8 cellular contexts compared by ENCODE assay signal in genomic region chr22:31291403-31291715, GRCh38. TPM values are rescaled to one million over a fixed set of nuclear protein-coding genes. Genes with fewer than 3 reads are reported as not detected.
DNase-seq lines count a peak whose midpoint lies in the region; ATAC-seq, FAIRE-seq and TF ChIP-seq lines count a peak whose summit lies in the region.

No MANE protein-coding gene starts in this region.

- no peaks in the 10 kb centered on the region for H3K27me3 ChIP-seq in GM06990 (replicated peaks; ENCODE audit: control insufficient read depth, insufficient read depth, low read length)
- no peaks in the 10 kb centered on the region for H3K27me3 ChIP-seq in pancreas

- ATAC-seq in SK-N-SH treated with all-trans-retinoic acid at 6 μM for 48 hours (peak; percentile 11), pancreas (peak; percentile 1 to 8 (median 4)), GM18519 (IDR thresholded peaks at IDR 0.05; ENCODE audit: low FRiP score, unreplicated experiment) (no peak), GM21825 (IDR thresholded peaks at IDR 0.05; ENCODE audit: unreplicated experiment) (no peak)

- TF ChIP-seq CTCF in GM06990 (IDR thresholded peaks at IDR 0.05; ENCODE audit: insufficient read depth, low read length, poor library complexity, severe bottlenecking) (no peak), fibroblast of mammary gland (conservative IDR thresholded peaks at IDR 0.05; ENCODE audit: control insufficient read depth, insufficient read depth, low read depth, low read length) (no peak), pancreas (IDR thresholded peaks at IDR 0.05) (no peak)

- H3K4me3 ChIP-seq in GM06990 (replicated peaks; ENCODE audit: low read depth, low read length) (peak overlapping the region; percentile 79), fibroblast of mammary gland (ENCODE audit: control insufficient read depth, low read depth, low read length) (peak overlapping the region; percentile 71), pancreas (peak overlapping the region; percentile 52 to 74 (median 62))

- WGBS in pancreas, 2 donors, result 2% methylated on average over 8 to 9 of the region's 11 CpGs

- no peaks in the 10 kb centered on the region; the same call in 1 of the 2 replicates for H3K36me3 ChIP-seq in GM06990 (ENCODE audit: control insufficient read depth, insufficient read depth, low read length)
- H3K36me3 ChIP-seq in pancreas, result peaks cover 0 to 9% (median 0%) of the 10 kb centered on the region in 3 donors

- intact Hi-C loops in pancreas (cut with DNase I), result no loop called here

- DNase-seq in GM06990 (ENCODE audit: extremely low read depth, insufficient read length), result no peak
- DNase-seq in fibroblast of mammary gland (ENCODE audit: low read depth), result no peak
- DNase-seq in pancreas, result no peak
- DNase-seq in AG08395 (ENCODE audit: low spot score), result no peak
- DNase-seq in NCI-H1092 treated with DMSO at 0.1 percent for 48 hours (lab: John Stamatoyannopoulos, UW), result no peak

- H3K4me1 ChIP-seq in pancreas, result peaks cover 0 to 17% (median 14%) of the 10 kb centered on the region in 3 donors

- FAIRE-seq in pancreas (lab: Jason Lieb, UNC), result no peak

- H3K9me3 ChIP-seq in pancreas, result no peaks in the 10 kb centered on the region

- H3K27ac ChIP-seq in pancreas, result peak overlapping the region; percentile 59 to 95 (median 85)

TF ChIP-seq in SK-N-SH treated with all-trans-retinoic acid at 6 μM for 48 hours, 23 proteins besides CTCF, POLR2A, EP300 and RAD21:
- TF ChIP-seq TOX (CRISPR knock-in tag; IDR thresholded peaks at IDR 0.05; ENCODE audit: borderline replicate concordance) (no peak), OSR1 (CRISPR knock-in tag; IDR thresholded peaks at IDR 0.05) (no peak), ZFP30 (CRISPR knock-in tag; IDR thresholded peaks at IDR 0.05) (no peak), BACH2 (CRISPR knock-in tag; IDR thresholded peaks at IDR 0.05; ENCODE audit: borderline replicate concordance) (no peak), ISL1 (CRISPR knock-in tag; IDR thresholded peaks at IDR 0.05) (no peak), POU6F1 (CRISPR knock-in tag; IDR thresholded peaks at IDR 0.05; ENCODE audit: borderline replicate concordance, low read depth) (no peak), ZC3H10 (CRISPR knock-in tag; IDR thresholded peaks at IDR 0.05) (no peak), ARNTL (CRISPR knock-in tag; IDR thresholded peaks at IDR 0.05; ENCODE audit: borderline replicate concordance, low read depth) (no peak), CSRNP3 (CRISPR knock-in tag; IDR thresholded peaks at IDR 0.05) (no peak), TCF4 (CRISPR knock-in tag; IDR thresholded peaks at IDR 0.05; ENCODE audit: borderline replicate concordance) (no peak)
- TF ChIP-seq, protein P1, sequence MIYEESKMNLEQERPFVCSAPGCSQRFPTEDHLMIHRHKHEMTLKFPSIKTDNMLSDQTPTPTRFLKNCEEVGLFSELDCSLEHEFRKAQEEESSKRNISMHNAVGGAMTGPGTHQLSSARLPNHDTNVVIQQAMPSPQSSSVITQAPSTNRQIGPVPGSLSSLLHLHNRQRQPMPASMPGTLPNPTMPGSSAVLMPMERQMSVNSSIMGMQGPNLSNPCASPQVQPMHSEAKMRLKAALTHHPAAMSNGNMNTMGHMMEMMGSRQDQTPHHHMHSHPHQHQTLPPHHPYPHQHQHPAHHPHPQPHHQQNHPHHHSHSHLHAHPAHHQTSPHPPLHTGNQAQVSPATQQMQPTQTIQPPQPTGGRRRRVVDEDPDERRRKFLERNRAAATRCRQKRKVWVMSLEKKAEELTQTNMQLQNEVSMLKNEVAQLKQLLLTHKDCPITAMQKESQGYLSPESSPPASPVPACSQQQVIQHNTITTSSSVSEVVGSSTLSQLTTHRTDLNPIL (CRISPR knock-in tag; IDR thresholded peaks at IDR 0.05; ENCODE audit: low read depth), result no peak

RNA-seq across cellular contexts. Expression of gene PIK3IP1, which starts 0.9 kb away (rescaled TPM):
- total RNA-seq in pancreas, result 10 to 100 TPM in 1 of 6 donors, 1 to 10 TPM in 5; 2.4 to 24.5 (median 6.0) TPM
- 1 to 10 TPM; 3.6 to 5.9 TPM for polyA plus RNA-seq in pancreas

RNA-seq across cellular contexts. Expression of gene PATZ1, which starts 54.8 kb away (rescaled TPM):
- 10 to 100 TPM; 12.0 to 28.6 (median 16.7) TPM for total RNA-seq in pancreas
- polyA plus RNA-seq in pancreas, result 10 to 100 TPM; 21.6 to 30.2 TPM

Comparison
In these comparisons a context has a peak if more than half of its experiments do, and no peak if none do; other contexts are left out.
1. ATAC-seq: peak in SK-N-SH treated with all-trans-retinoic acid at 6 μM for 48 hours (single experiment) and pancreas (4 of 4); none in GM18519 (single experiment) and GM21825 (single experiment).
2. Peak in every context shown above with its lines, with median percentiles within 50 percentile points of each other: H3K4me3 ChIP-seq.